15 cellular contexts compared by ENCODE assay signal in the genomic region with DNA sequence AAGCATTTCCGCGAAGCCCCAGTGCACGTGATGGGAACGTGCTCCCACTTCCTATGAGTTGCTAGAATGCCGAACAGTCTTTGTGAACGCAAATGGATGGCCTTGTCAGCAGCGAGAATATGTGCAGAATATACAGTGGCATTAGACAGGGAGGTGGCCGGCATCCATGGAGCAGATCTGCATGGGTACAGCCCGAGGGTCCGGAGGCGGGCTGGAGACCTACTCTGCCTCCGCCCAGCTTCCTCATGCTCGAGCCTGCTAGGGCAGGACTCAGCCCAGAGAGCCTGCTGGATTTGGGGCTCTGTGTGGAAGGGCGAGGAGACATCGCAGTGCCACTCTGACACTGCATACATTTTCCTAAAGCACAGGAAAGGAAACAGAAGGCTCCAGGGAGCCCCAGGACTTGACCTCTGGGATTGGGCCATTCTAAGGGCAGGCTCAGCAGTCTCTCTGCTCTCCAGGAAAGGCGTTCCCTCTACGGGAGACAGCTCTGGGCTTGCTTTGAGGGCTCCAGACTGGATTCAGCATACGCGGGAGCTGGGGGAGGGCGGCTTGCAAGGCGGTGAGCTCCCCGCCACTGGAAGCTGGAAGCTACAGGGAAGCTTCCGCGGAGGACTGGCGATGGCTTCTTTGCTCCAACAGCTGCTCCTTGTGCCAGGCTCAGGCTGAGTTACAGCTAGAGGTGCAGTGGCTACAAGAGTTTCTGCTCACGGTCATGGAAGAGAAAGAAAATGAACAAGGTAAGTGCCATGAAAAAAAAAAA. TPM values are rescaled to one million over a fixed set of nuclear protein-coding genes. Genes with fewer than 3 reads are reported as not detected.
DNase-seq lines count a peak whose midpoint lies in the region; ATAC-seq, FAIRE-seq and TF ChIP-seq lines count a peak whose summit lies in the region.
"Had no signal": no experiment of that assay in that cellular context is flagged by ENCODE, and none has a peak within 500 bp of the region (broad histone marks: within the 10 kb centered on the region; RNA-seq: fewer than 3 reads in every experiment).

No MANE protein-coding gene starts in this region.

- H3F3A ChIP-seq in GM23338 (replicated peaks; ENCODE audit: low read depth): no peaks in the 10 kb centered on the region

- no peaks in the 10 kb centered on the region for H3K36me3 ChIP-seq in GM23338 (ENCODE audit: insufficient read depth)
- H3K36me3 ChIP-seq in endodermal cell (ENCODE audit: control insufficient read depth, insufficient read depth, low read length): no peaks in the 10 kb centered on the region

- H3K27ac Mint-ChIP-seq in GM23338: no peak overlapping the region
- no peak overlapping the region for H3K27ac Mint-ChIP-seq in endodermal cell
- H3K27ac Mint-ChIP-seq in osteocyte (ENCODE audit: unreplicated experiment): no peak overlapping the region
- no peak overlapping the region for H3K27ac Mint-ChIP-seq in endothelial cell (ENCODE audit: unreplicated experiment)
- H3K27ac Mint-ChIP-seq: B cell; CD4-positive, alpha-beta T cell had no signal

- H3K4me1 Mint-ChIP-seq in GM23338: peaks cover 26% of the 10 kb centered on the region
- peaks cover 8% of the 10 kb centered on the region for H3K4me1 Mint-ChIP-seq in endodermal cell
- H3K4me1 Mint-ChIP-seq in osteocyte (ENCODE audit: unreplicated experiment): no peaks in the 10 kb centered on the region
- no peaks in the 10 kb centered on the region for H3K4me1 Mint-ChIP-seq in endothelial cell (ENCODE audit: unreplicated experiment)
- H3K4me1 Mint-ChIP-seq: B cell had no signal

- no peak for FAIRE-seq in A549 (lab: Jason Lieb, UNC)
- no peak for FAIRE-seq in urothelium cell line (lab: Jason Lieb, UNC)

- TF ChIP-seq POLR2A in A549 (IDR thresholded peaks at IDR 0.05; ENCODE audit: low read length): no peak

- 0 out of 3 replicates have a peak, but pooled peaks cover 3% of the 10 kb centered on the region for H3K9me3 ChIP-seq in A549
- H3K9me3 ChIP-seq in endodermal cell (ENCODE audit: control insufficient read depth, low read length): no peaks in the 10 kb centered on the region

- TF ChIP-seq CTCF in A549 (IDR thresholded peaks at IDR 0.05): no peak
- no peak for TF ChIP-seq CTCF in GM23338 (conservative IDR thresholded peaks at IDR 0.05; ENCODE audit: low read depth in 2 of 2)
- TF ChIP-seq CTCF in endodermal cell (conservative IDR thresholded peaks at IDR 0.05): no peak
- TF ChIP-seq CTCF in osteocyte (IDR thresholded peaks at IDR 0.05): no peak
- TF ChIP-seq CTCF in endothelial cell (IDR thresholded peaks at IDR 0.05; ENCODE audit: unreplicated experiment): no peak

- DNase-seq in A549 (ENCODE audit: low read depth in 1 of 2, low spot score in 1 of 2) (no peak), GM23338 (ENCODE audit: low spot score) (no peak), endodermal cell (peak; percentile 53), osteocyte (ENCODE audit: extremely low spot score, unreplicated experiment) (peak; percentile 79), endothelial cell (ENCODE audit: low spot score) (no peak), urothelium cell line (ENCODE audit: low spot score) (no peak)
- DNase-seq: CD4-positive, alpha-beta T cell; KBM-7; NCI-H1417 treated with DMSO at 0.1 percent for 48 hours; NCI-H1930; NCI-H2171 treated with DMSO at 0.1 percent for 48 hours; NCI-H510A had no signal

- H3K4me3 Mint-ChIP-seq in GM23338: no peak overlapping the region
- no peak overlapping the region for H3K4me3 Mint-ChIP-seq in endodermal cell
- no peak overlapping the region for H3K4me3 Mint-ChIP-seq in osteocyte (ENCODE audit: unreplicated experiment)
- H3K4me3 Mint-ChIP-seq in endothelial cell (ENCODE audit: unreplicated experiment): no peak overlapping the region
- H3K4me3 Mint-ChIP-seq: B cell; CD4-positive, alpha-beta T cell had no signal

- H2AFZ ChIP-seq in GM23338: peak overlapping the region; percentile 90

- no peak for TF ChIP-seq EP300 in A549 (IDR thresholded peaks at IDR 0.05)

- POLR2A ChIA-PET in A549 (lab: Yijun Ruan, JAX): no interaction called here

- 0 out of 3 replicates have a peak, but pooled peaks cover 5% of the 10 kb centered on the region for H3K9me3 Mint-ChIP-seq in GM23338
- peaks cover 5% of the 10 kb centered on the region for H3K9me3 Mint-ChIP-seq in endodermal cell
- H3K9me3 Mint-ChIP-seq in osteocyte (ENCODE audit: unreplicated experiment): no peaks in the 10 kb centered on the region
- no peaks in the 10 kb centered on the region for H3K9me3 Mint-ChIP-seq in endothelial cell (ENCODE audit: unreplicated experiment)
- H3K9me3 Mint-ChIP-seq: CD4-positive, alpha-beta T cell had no signal

- peaks cover 11% of the 10 kb centered on the region; the same call in 2 of the 3 replicates for H3K4me1 ChIP-seq in A549
- H3K4me1 ChIP-seq in GM23338 (ENCODE audit: insufficient read depth): peaks cover 6% of the 10 kb centered on the region; the same call in 1 of the 2 replicates
- no peaks in the 10 kb centered on the region for H3K4me1 ChIP-seq in endodermal cell (ENCODE audit: control insufficient read depth, insufficient read depth, low read length)

- WGBS in A549 (ENCODE audit: missing lambda C conversion rate): 44% methylated on average over 26 of the region's 26 CpGs
- 83 to 90% methylated on average over 17 to 26 of the region's 26 CpGs for WGBS in endodermal cell (ENCODE audit: insufficient coverage in 1 of 2, insufficient read length in 1 of 2), 2 experiments

- H3K27me3 Mint-ChIP-seq in GM23338 (ENCODE audit: insufficient read depth, low read depth, poor library complexity): peaks cover 12% of the 10 kb centered on the region
- H3K27me3 Mint-ChIP-seq in endodermal cell (ENCODE audit: insufficient read depth): peaks cover 16% of the 10 kb centered on the region
- H3K27me3 Mint-ChIP-seq in osteocyte (ENCODE audit: unreplicated experiment): peaks cover 10% of the 10 kb centered on the region
- peaks cover 12% of the 10 kb centered on the region for H3K27me3 Mint-ChIP-seq in endothelial cell (ENCODE audit: unreplicated experiment)

- H4K20me1 ChIP-seq in GM23338 (replicated peaks; ENCODE audit: insufficient read depth): no peaks in the 10 kb centered on the region

- CTCF ChIA-PET in A549 (lab: Yijun Ruan, JAX): interaction anchor here (0.7 to 1.5 kb wide), 2 partner anchors 35 to 259 kb away, joined by 3 to 4 read pairs; no protein-coding TSS in a partner anchor

- no peak for TF ChIP-seq RAD21 in A549 (conservative IDR thresholded peaks at IDR 0.05 in 1 of 2, IDR thresholded peaks at IDR 0.05 in 1 of 2)

- H3K9me2 ChIP-seq in GM23338 (ENCODE audit: insufficient read depth): no peaks in the 10 kb centered on the region

- no peaks in the 10 kb centered on the region for H3K79me2 ChIP-seq in GM23338 (replicated peaks; ENCODE audit: insufficient read depth)

- no peak overlapping the region for H3K4me3 ChIP-seq in A549
- no peak overlapping the region for H3K4me3 ChIP-seq in GM23338
- no peak overlapping the region for H3K4me3 ChIP-seq in endodermal cell (ENCODE audit: low read length)
- H3K4me3 ChIP-seq: SK-N-MC had no signal

- no peaks in the 10 kb centered on the region for H3K36me3 Mint-ChIP-seq in GM23338 (ENCODE audit: low read depth)
- H3K36me3 Mint-ChIP-seq in endodermal cell (ENCODE audit: low read depth): no peaks in the 10 kb centered on the region
- no peaks in the 10 kb centered on the region for H3K36me3 Mint-ChIP-seq in osteocyte (ENCODE audit: unreplicated experiment)
- H3K36me3 Mint-ChIP-seq in endothelial cell (ENCODE audit: low read depth, unreplicated experiment): no peaks in the 10 kb centered on the region

- no peak overlapping the region for H3K9ac ChIP-seq in endodermal cell (ENCODE audit: extremely low read depth, low read length, poor library complexity, severe bottlenecking)

- ATAC-seq in A549 (peak; percentile 16 to 20; a peak in 3 of 6 replicates), GM23338 (peak; percentile 81), HG02623 (IDR thresholded peaks at IDR 0.05; ENCODE audit: unreplicated experiment) (no peak)

- H3K4me2 ChIP-seq in A549: no peak overlapping the region
- no peak overlapping the region for H3K4me2 ChIP-seq in GM23338

- H3K27me3 ChIP-seq in GM23338 (ENCODE audit: insufficient read depth): no peaks in the 10 kb centered on the region
- no peaks in the 10 kb centered on the region for H3K27me3 ChIP-seq in endodermal cell (ENCODE audit: control insufficient read depth, insufficient read depth, low read length, poor library complexity, severe bottlenecking)

- H3K27ac ChIP-seq in A549: no peak overlapping the region
- no peak overlapping the region for H3K27ac ChIP-seq in GM23338 (ENCODE audit: low read depth)
- no peak overlapping the region for H3K27ac ChIP-seq in endodermal cell (ENCODE audit: low read depth, low read length)
- H3K27ac ChIP-seq: SK-N-MC had no signal

TF ChIP-seq in A549, 52 proteins besides CTCF, POLR2A, EP300 and RAD21:
- TF ChIP-seq ZNF302 (CRISPR knock-in tag; IDR thresholded peaks at IDR 0.05): no peak
- TF ChIP-seq EHF (CRISPR knock-in tag; IDR thresholded peaks at IDR 0.05): no peak

TF ChIP-seq in GM23338, 12 proteins besides CTCF, POLR2A, EP300 and RAD21 (continues in another document):
- no peak for TF ChIP-seq EZH2phosphoT487 (IDR thresholded peaks at IDR 0.05; ENCODE audit: unreplicated experiment)
- TF ChIP-seq JUNB (IDR thresholded peaks at IDR 0.05; ENCODE audit: unreplicated experiment): no peak
- no peak for TF ChIP-seq CREB1 (CRISPR knock-in tag; IDR thresholded peaks at IDR 0.05; ENCODE audit: low read depth)
- no peak for TF ChIP-seq EZH2 (IDR thresholded peaks at IDR 0.05; ENCODE audit: low read depth, unreplicated experiment)

RNA-seq across cellular contexts. Expression of a gene that starts 56.0 kb away (rescaled TPM):
- polyA plus RNA-seq in A549 (2011; rRNA removed): 148 and 201 TPM in 2 replicates
- 150 and 170 TPM in 2 replicates for polyA plus RNA-seq in A549 (2012; cell fraction: cytosol; rRNA removed)
- 73.3 and 89.7 TPM in 2 replicates for polyA plus RNA-seq in A549 (2012; cell fraction: nucleus; rRNA removed)
- 105 to 111 TPM (median 109 TPM) in 3 replicates for polyA plus RNA-seq in A549 (2017; fragmentation: RNase III; extraction: RNeasy Plus Mini Kit Qiagen cat#74134 plus additional on column Dnase treatment)
- polyA minus RNA-seq in A549 (2011; rRNA and poly(A)+ RNA removed): 75.9 and 78.8 TPM in 2 replicates
- 49.4 and 60.1 TPM in 2 replicates for total RNA-seq in GM23338 (2014; rRNA removed; shearing (Covaris generic))
- 51.2 and 57.6 TPM in 2 replicates for polyA plus RNA-seq in GM23338 (2016; fragmentation: Nextera tagmentation; extraction: Ambion mirVana)
- 10 to 100 TPM; 32.4 to 32.7 TPM for total RNA-seq in endodermal cell
- 45.4 TPM for polyA plus RNA-seq in endodermal cell (2013, experiment 1 of 2)
- 44.3 TPM for polyA plus RNA-seq in endodermal cell (2013, experiment 2 of 2)
- total RNA-seq in osteocyte: 25.4 and 25.6 TPM in 2 replicates
- 32.6 TPM for total RNA-seq in endothelial cell (ENCODE audit: unreplicated experiment)

Comparison
In these comparisons a context has a peak if more than half of its experiments do, and no peak if none do; other contexts are left out.
1. DNase-seq: peak in endodermal cell (single experiment) and osteocyte (single experiment); none in A549 (0 of 2), GM23338 (single experiment), endothelial cell (single experiment) and urothelium cell line (single experiment).